ENCODE assay signal across 8 cellular contexts in genomic region chr1:35769759-35770446, GRCh38. TPM values are rescaled to one million over a fixed set of nuclear protein-coding genes. Genes with fewer than 3 reads are reported as not detected.
DNase-seq lines count a peak whose midpoint lies in the region; ATAC-seq and TF ChIP-seq lines count a peak whose summit lies in the region.

CLSPN (minus strand) TSS chr1:35769978; CDS start chr1:35769870, 108 bp downstream.

- H3K27ac ChIP-seq in esophagus (ENCODE audit: low read depth in 2 of 2, low read length in 1 of 2) (peak within 1 kb of the TSS; percentile 60 to 81), muscle layer of colon (ENCODE audit: low read depth, low read length) (peak within 1 kb of the TSS; percentile 37)

- peaks cover 11% of the 10 kb centered on the region for H3K4me1 Mint-ChIP-seq in activated T-cell treated with anti-CD3 and anti-CD28 coated beads, Interleukin-2, amount 50 U/mL, for 24 hours (ENCODE audit: low read depth)

- H3K9me3 ChIP-seq in esophagus (ENCODE audit: control insufficient read depth in 2 of 2, insufficient read depth in 1 of 2, low read depth in 1 of 2, low read length in 1 of 2) = no peaks in the 10 kb centered on the region
- no peaks in the 10 kb centered on the region for H3K9me3 ChIP-seq in muscle layer of colon (ENCODE audit: low read length)

- no peak within 1 kb of the TSS for H3K9ac ChIP-seq in muscle layer of colon (ENCODE audit: low read length)

- ATAC-seq in GM21717 (IDR thresholded peaks at IDR 0.05; ENCODE audit: unreplicated experiment) = peak; percentile 91

- H3K4me1 ChIP-seq in esophagus (ENCODE audit: control insufficient read depth in 2 of 2, insufficient read depth in 2 of 2, low read length in 1 of 2) (no peaks in the 10 kb centered on the region), muscle layer of colon (ENCODE audit: insufficient read depth, low read length) (no peaks in the 10 kb centered on the region)

- no peaks in the 10 kb centered on the region for H3K27me3 ChIP-seq in esophagus (ENCODE audit: control insufficient read depth in 1 of 2, insufficient read depth in 2 of 2, low read length in 2 of 2)
- H3K27me3 ChIP-seq in muscle layer of colon (ENCODE audit: control insufficient read depth in 1 of 2, insufficient read depth in 2 of 2, low read length in 2 of 2) = no peaks in the 10 kb centered on the region

- peak within 1 kb of the TSS; percentile 99 for H3K27ac Mint-ChIP-seq in activated T-cell treated with anti-CD3 and anti-CD28 coated beads, Interleukin-2, amount 50 U/mL, for 24 hours

- H3K36me3 Mint-ChIP-seq in activated T-cell treated with anti-CD3 and anti-CD28 coated beads, Interleukin-2, amount 50 U/mL, for 24 hours (ENCODE audit: low read depth) = peaks cover 32% of the 10 kb centered on the region

- DNase-seq in DMS153 treated with DMSO at 0.1 percent for 48 hours (lab: John Stamatoyannopoulos, UW; ENCODE audit: unreplicated experiment) (peak; percentile 99), KBM-7 (peak; percentile 98)
- DNase-seq in activated T-cell treated with anti-CD3 and anti-CD28 coated beads, Interleukin-2, amount 50 U/mL, for 24 hours = peak; percentile 96
- DNase-seq in stimulated activated CD8-positive, alpha-beta memory T cell treated with anti-CD3 and anti-CD28 coated beads, Interleukin-7, amount 100 ng/mL, for 24 hours (ENCODE audit: low read depth) = peak; percentile 93

- no peaks in the 10 kb centered on the region for H3K9me3 Mint-ChIP-seq in activated T-cell treated with anti-CD3 and anti-CD28 coated beads, Interleukin-2, amount 50 U/mL, for 24 hours

- H3K36me3 ChIP-seq in esophagus (ENCODE audit: control insufficient read depth in 2 of 2, insufficient read depth in 2 of 2, low read length in 1 of 2) (no peaks in the 10 kb centered on the region), muscle layer of colon (ENCODE audit: insufficient read depth, low read length) (no peaks in the 10 kb centered on the region)

- in situ Hi-C loops in KBM-7 (cut with MboI; ENCODE audit: low pct_unique_long_range_greater_than_20kb, low sequenced_read_pairs) = no loop called here

- 0 to 1% methylated on average over 32 to 34 of the region's 34 CpGs for WGBS in esophagus, 2 donors

- H3K4me3 Mint-ChIP-seq in activated T-cell treated with anti-CD3 and anti-CD28 coated beads, Interleukin-2, amount 50 U/mL, for 24 hours = peak within 1 kb of the TSS; percentile 94

- no peaks in the 10 kb centered on the region for H3K27me3 Mint-ChIP-seq in activated T-cell treated with anti-CD3 and anti-CD28 coated beads, Interleukin-2, amount 50 U/mL, for 24 hours

- H3K4me3 ChIP-seq in esophagus (ENCODE audit: low read depth in 1 of 2, low read length in 2 of 2) (peak within 1 kb of the TSS; percentile 69 to 78), muscle layer of colon (ENCODE audit: low read depth in 1 of 2, low read length in 2 of 2) (peak within 1 kb of the TSS; percentile 70 to 86)

TF ChIP-seq in PFSK-1, 5 proteins besides CTCF, POLR2A, EP300 and RAD21:
- TF ChIP-seq POLR2AphosphoS5 (IDR thresholded peaks at IDR 0.05; ENCODE audit: low read depth, low read length) = peak; percentile 65
- TF ChIP-seq TAF1 (IDR thresholded peaks at IDR 0.05; ENCODE audit: borderline replicate concordance, insufficient read depth, low read length) = peak; percentile 62; the same call in 1 of the 2 replicates
- peak; percentile 28 to 31; a peak in 1 of 4 replicates for TF ChIP-seq REST (IDR thresholded peaks at IDR 0.05; ENCODE audit: insufficient read depth in 1 of 2, low read depth in 2 of 2, low read length in 2 of 2)
- TF ChIP-seq SIN3A (IDR thresholded peaks at IDR 0.05; ENCODE audit: borderline replicate concordance, insufficient read depth, low read length) = peak; percentile 74; the same call in 1 of the 2 replicates
- TF ChIP-seq FOXP2 (optimal IDR thresholded peaks at IDR 0.05; ENCODE audit: borderline replicate concordance, extremely low read depth, extremely low read length, insufficient read depth) = no peak

RNA-seq across cellular contexts. Expression of gene CLSPN, which starts in this region (rescaled TPM):
- polyA plus RNA-seq in PFSK-1 (2012; ENCODE audit: insufficient read length, low read depth) = 2.5 TPM
- polyA plus RNA-seq in esophagus = 1 to 10 TPM in 1 of 2 donors, under 1 TPM in 1; 0.94 to 1.9 TPM

Comparison
In these comparisons a context has a peak if more than half of its experiments do, and no peak if none do; other contexts are left out.
1. Peak in every context shown above with its lines: DNase-seq, ATAC-seq, H3K4me3 ChIP-seq and H3K27ac ChIP-seq.